ENCODE assay signal across 12 cellular contexts in genomic region chr2:131056204-131056975, GRCh38. TPM values are rescaled to one million over a fixed set of nuclear protein-coding genes. Genes with fewer than 3 reads are reported as not detected.
DNase-seq lines count a peak whose midpoint lies in the region; ATAC-seq and TF ChIP-seq lines count a peak whose summit lies in the region.
"Had no signal": no experiment of that assay in that cellular context is flagged by ENCODE, and none has a peak within 500 bp of the region (broad histone marks: within the 10 kb centered on the region; RNA-seq: fewer than 3 reads in every experiment).

No MANE protein-coding gene starts in this region.

- ATAC-seq in HG02938 (IDR thresholded peaks at IDR 0.05; ENCODE audit: unreplicated experiment) (no peak), GM21786 (IDR thresholded peaks at IDR 0.05; ENCODE audit: unreplicated experiment) (no peak)

- 39% methylated on average over 5 of the region's 6 CpGs for WGBS in esophagus muscularis mucosa
- 51 to 60% methylated on average over 6 of the region's 6 CpGs for WGBS in lower leg skin, 2 donors

- CTCF ChIA-PET in activated CD4-positive, alpha-beta memory T cell treated with anti-CD3 and anti-CD28 coated beads, Interleukin-2, amount 10 ng/mL, durations not matched to agents 7 days and 5 days (lab: Charles Lee), result no interaction called here

- peak overlapping the region; percentile 30 for H3K27ac Mint-ChIP-seq in progenitor cell of endocrine pancreas
- no peak overlapping the region for H3K27ac Mint-ChIP-seq in activated CD4-positive, alpha-beta memory T cell treated with anti-CD3 and anti-CD28 coated beads, Interleukin-2, amount 10 ng/mL, durations not matched to agents 7 days and 5 days
- H3K27ac Mint-ChIP-seq: stimulated activated naive CD8-positive, alpha-beta T cell treated with anti-CD3 and anti-CD28 coated beads, Interleukin-15, Interleukin-2, amounts not matched to agents 100 ng/mL and 50 ng/mL, for 24 hours had no signal

- peak overlapping the region in 1 of 4 donors; percentile 3 for H3K4me3 ChIP-seq in esophagus muscularis mucosa
- H3K4me3 ChIP-seq in lower leg skin (ENCODE audit: low read depth, poor library complexity, severe bottlenecking), result no peak overlapping the region

- DNase-seq in EH (ENCODE audit: low read depth) (peak; percentile 46), NCI-H345 treated with DMSO at 0.1 percent for 48 hours (lab: John Stamatoyannopoulos, UW; ENCODE audit: unreplicated experiment) (peak; percentile 84), esophagus muscularis mucosa (ENCODE audit: extremely low spot score) (no peak), progenitor cell of endocrine pancreas (ENCODE audit: low spot score, unreplicated experiment) (no peak), lower leg skin (ENCODE audit: low spot score in 2 of 2) (no peak)
- DNase-seq in activated CD4-positive, alpha-beta memory T cell treated with anti-CD3 and anti-CD28 coated beads, Interleukin-2, amount 10 ng/mL, durations not matched to agents 7 days and 5 days, result no peak
- DNase-seq: activated T-cell treated with anti-CD3 and anti-CD28 coated beads, Interleukin-2, amount 50 U/mL, for 1 hour; Kasumi-1 had no signal

- TF ChIP-seq CTCF in esophagus muscularis mucosa (IDR thresholded peaks at IDR 0.05) (no peak), progenitor cell of endocrine pancreas (IDR thresholded peaks at IDR 0.05; ENCODE audit: unreplicated experiment) (no peak), lower leg skin (IDR thresholded peaks at IDR 0.05) (no peak)

- peaks cover 22 to 78% (median 62%) of the 10 kb centered on the region in 4 donors for H3K36me3 ChIP-seq in esophagus muscularis mucosa

- H3K4me1 ChIP-seq in esophagus muscularis mucosa, result peaks cover 14 to 48% (median 40%) of the 10 kb centered on the region in 4 donors

- POLR2A ChIA-PET in activated CD4-positive, alpha-beta memory T cell treated with anti-CD3 and anti-CD28 coated beads, Interleukin-2, amount 10 ng/mL, durations not matched to agents 7 days and 5 days (lab: Charles Lee), result interaction anchor here (1.3 kb wide), 1 partner anchor 14 kb away, joined by 3 read pairs; no protein-coding TSS in a partner anchor

- H3K27me3 ChIP-seq in esophagus muscularis mucosa, result no peaks in the 10 kb centered on the region
- H3K27me3 ChIP-seq: neutrophil had no signal

- intact Hi-C loops in esophagus muscularis mucosa (cut with DNase I) (no loop called here), lower leg skin (cut with DNase I; ENCODE audit: low total_unique reads) (no loop called here)

- H3K27ac ChIP-seq in esophagus muscularis mucosa (replicated peaks in 1 of 4), result peak overlapping the region; percentile 49 to 56 (median 52)
- H3K27ac ChIP-seq: neutrophil had no signal

- no peaks in the 10 kb centered on the region for H3K9me3 Mint-ChIP-seq in progenitor cell of endocrine pancreas (ENCODE audit: low read depth)
- H3K9me3 Mint-ChIP-seq in activated CD4-positive, alpha-beta memory T cell treated with anti-CD3 and anti-CD28 coated beads, Interleukin-2, amount 10 ng/mL, durations not matched to agents 7 days and 5 days, result no peaks in the 10 kb centered on the region
- H3K9me3 Mint-ChIP-seq: stimulated activated naive CD8-positive, alpha-beta T cell treated with anti-CD3 and anti-CD28 coated beads, Interleukin-15, Interleukin-2, amounts not matched to agents 100 ng/mL and 50 ng/mL, for 24 hours had no signal

- H3K4me1 Mint-ChIP-seq in progenitor cell of endocrine pancreas (ENCODE audit: low read depth), result no peaks in the 10 kb centered on the region
- peaks cover 2% of the 10 kb centered on the region for H3K4me1 Mint-ChIP-seq in activated CD4-positive, alpha-beta memory T cell treated with anti-CD3 and anti-CD28 coated beads, Interleukin-2, amount 10 ng/mL, durations not matched to agents 7 days and 5 days

- TF ChIP-seq EP300 in esophagus muscularis mucosa (IDR thresholded peaks at IDR 0.05), result no peak

- H3K27me3 Mint-ChIP-seq in progenitor cell of endocrine pancreas, result no peaks in the 10 kb centered on the region
- no peaks in the 10 kb centered on the region for H3K27me3 Mint-ChIP-seq in activated CD4-positive, alpha-beta memory T cell treated with anti-CD3 and anti-CD28 coated beads, Interleukin-2, amount 10 ng/mL, durations not matched to agents 7 days and 5 days
- H3K27me3 Mint-ChIP-seq: stimulated activated naive CD8-positive, alpha-beta T cell treated with anti-CD3 and anti-CD28 coated beads, Interleukin-15, Interleukin-2, amounts not matched to agents 100 ng/mL and 50 ng/mL, for 24 hours had no signal

- peaks cover 29% of the 10 kb centered on the region for H3K36me3 Mint-ChIP-seq in progenitor cell of endocrine pancreas (ENCODE audit: insufficient read depth)
- H3K36me3 Mint-ChIP-seq in activated CD4-positive, alpha-beta memory T cell treated with anti-CD3 and anti-CD28 coated beads, Interleukin-2, amount 10 ng/mL, durations not matched to agents 7 days and 5 days (ENCODE audit: low read depth), result peaks cover 58% of the 10 kb centered on the region

- no peaks in the 10 kb centered on the region for H3K9me3 ChIP-seq in esophagus muscularis mucosa
- H3K9me3 ChIP-seq: neutrophil had no signal

- no peak for TF ChIP-seq POLR2A in esophagus muscularis mucosa (IDR thresholded peaks at IDR 0.05; ENCODE audit: low read depth)
- TF ChIP-seq POLR2A in lower leg skin (IDR thresholded peaks at IDR 0.05), result no peak

- H3K4me3 Mint-ChIP-seq in progenitor cell of endocrine pancreas (ENCODE audit: low read depth), result no peak overlapping the region
- no peak overlapping the region for H3K4me3 Mint-ChIP-seq in activated CD4-positive, alpha-beta memory T cell treated with anti-CD3 and anti-CD28 coated beads, Interleukin-2, amount 10 ng/mL, durations not matched to agents 7 days and 5 days
- H3K4me3 Mint-ChIP-seq: stimulated activated naive CD8-positive, alpha-beta T cell treated with anti-CD3 and anti-CD28 coated beads, Interleukin-15, Interleukin-2, amounts not matched to agents 100 ng/mL and 50 ng/mL, for 24 hours had no signal

RNA-seq across cellular contexts. Expression of gene FAM168B, which starts 36.9 kb away (rescaled TPM):
- total RNA-seq in esophagus muscularis mucosa, result 100 to 1,000 TPM; 155 to 193 (median 182) TPM
- 106 and 111 TPM in 2 replicates for total RNA-seq in progenitor cell of endocrine pancreas
- total RNA-seq in lower leg skin, result 100 to 1,000 TPM in 1 of 4 donors, 10 to 100 TPM in 3; 56.4 to 108 (median 86.9) TPM
- total RNA-seq in activated CD4-positive, alpha-beta memory T cell treated with anti-CD3 and anti-CD28 coated beads, Interleukin-2, amount 10 ng/mL, durations not matched to agents 7 days and 5 days, result 10 to 100 TPM; 44.4 to 44.5 TPM

RNA-seq across cellular contexts. Expression of gene PLEKHB2, which starts 48.7 kb away (rescaled TPM):
- total RNA-seq in esophagus muscularis mucosa (10 to 100 TPM; 40.4 to 52.9 (median 44.7) TPM), progenitor cell of endocrine pancreas (38.8 and 40.9 TPM in 2 replicates), lower leg skin (10 to 100 TPM; 39.8 to 58.3 (median 45.6) TPM)
- total RNA-seq in activated CD4-positive, alpha-beta memory T cell treated with anti-CD3 and anti-CD28 coated beads, Interleukin-2, amount 10 ng/mL, durations not matched to agents 7 days and 5 days, result 10 to 100 TPM; 72.0 to 73.0 TPM

Comparison
In these comparisons a context has a peak if more than half of its experiments do, and no peak if none do; other contexts are left out.
1. DNase-seq: peak in EH (single experiment) and NCI-H345 treated with DMSO at 0.1 percent for 48 hours (single experiment); none in esophagus muscularis mucosa (single experiment), progenitor cell of endocrine pancreas (single experiment), lower leg skin (0 of 2) and activated CD4-positive, alpha-beta memory T cell treated with anti-CD3 and anti-CD28 coated beads, Interleukin-2, amount 10 ng/mL, durations not matched to agents 7 days and 5 days (single experiment).